26 cellular contexts compared by ENCODE assay signal in genomic region chr13:47144782-47145181, GRCh38.
"Had no signal": no experiment of that assay in that cellular context is flagged by ENCODE, and none has a peak within 500 bp of the region (broad histone marks: within the 10 kb centered on the region; RNA-seq: fewer than 3 reads in every experiment).

No MANE protein-coding gene starts in this region.

- H3K27me3 Mint-ChIP-seq: stimulated activated memory B cell treated with anti-CD40 and anti-IgM and Interleukin-4, amounts not matched to agents 10 μg/mL and 1 μg/mL and 100 μg/mL, for 72 hours had no signal

- H3K4me2 ChIP-seq: hepatocyte, neural progenitor cell, smooth muscle cell had no signal

- H3K36me3 ChIP-seq: gastroesophageal sphincter, heart left ventricle, left lung, neural progenitor cell, prostate gland, right atrium auricular region, thoracic aorta, tibial nerve, upper lobe of left lung had no signal

- DNase-seq: dorsolateral prefrontal cortex; effector CD4-positive, alpha-beta T cell; foreskin keratinocyte; heart left ventricle; left cardiac atrium; left lung; mesendoderm; midbrain; naive thymus-derived CD4-positive, alpha-beta T cell; stimulated activated CD4-positive, alpha-beta T cell treated with anti-CD3 and anti-CD28 coated beads, Interleukin-12 subunit alpha, Interleukin-12 subunit beta, amount 100 ng/mL, for 4 hours; stimulated activated CD4-positive, alpha-beta T cell treated with anti-CD3 and anti-CD28 coated beads, Interleukin-1b, Interleukin-23, amount 100 ng/mL, for 48 hours; stimulated activated CD4-positive, alpha-beta T cell treated with anti-CD3 and anti-CD28 coated beads, Interleukin-4, amount 100 ng/mL, for 4 hours; stimulated activated naive CD8-positive, alpha-beta T cell treated with anti-CD3 and anti-CD28 coated beads, Interleukin-15, Interleukin-2, amounts not matched to agents 100 U/mL and 50 U/mL, for 24 hours; upper lobe of left lung had no signal

- H3K9ac ChIP-seq: neural progenitor cell, parathyroid adenoma had no signal

- H3K9me3 Mint-ChIP-seq: naive thymus-derived CD4-positive, alpha-beta T cell; nephron; neural progenitor cell; stimulated activated memory B cell treated with anti-CD40 and anti-IgM and Interleukin-4, amounts not matched to agents 10 μg/mL and 1 μg/mL and 100 μg/mL, for 72 hours had no signal

- H3K27ac ChIP-seq: dorsolateral prefrontal cortex, foreskin keratinocyte, gastroesophageal sphincter, heart left ventricle, hepatocyte, left lung, neural progenitor cell, parathyroid adenoma, prostate gland, right atrium auricular region, thoracic aorta, tibial nerve, upper lobe of left lung had no signal

- H3K4me1 ChIP-seq: foreskin keratinocyte, gastroesophageal sphincter, heart left ventricle, left lung, parathyroid adenoma, prostate gland, right atrium auricular region, tibial nerve, upper lobe of left lung had no signal

- ATAC-seq: foreskin keratinocyte; gastroesophageal sphincter; heart left ventricle; left cardiac atrium; left lung; naive thymus-derived CD4-positive, alpha-beta T cell; sciatic nerve; stimulated activated memory B cell treated with anti-CD40 and anti-IgM and Interleukin-4, amounts not matched to agents 10 μg/mL and 1 μg/mL and 100 μg/mL, for 72 hours; stimulated activated naive CD8-positive, alpha-beta T cell treated with anti-CD3 and anti-CD28 coated beads, Interleukin-15, Interleukin-2, amounts not matched to agents 100 U/mL and 50 U/mL, for 24 hours had no signal

- H3K36me3 Mint-ChIP-seq: naive thymus-derived CD4-positive, alpha-beta T cell; neural progenitor cell; stimulated activated memory B cell treated with anti-CD40 and anti-IgM and Interleukin-4, amounts not matched to agents 10 μg/mL and 1 μg/mL and 100 μg/mL, for 72 hours had no signal

- H3K4me3 Mint-ChIP-seq: naive thymus-derived CD4-positive, alpha-beta T cell; nephron; neural progenitor cell; stimulated activated memory B cell treated with anti-CD40 and anti-IgM and Interleukin-4, amounts not matched to agents 10 μg/mL and 1 μg/mL and 100 μg/mL, for 72 hours had no signal

- H3K79me2 ChIP-seq: hepatocyte, parathyroid adenoma had no signal

- H3K4me3 ChIP-seq: dorsolateral prefrontal cortex, gastroesophageal sphincter, heart left ventricle, hepatocyte, left lung, neural progenitor cell, prostate gland, right atrium auricular region, smooth muscle cell, thoracic aorta, tibial nerve, upper lobe of left lung had no signal

- H3K9me3 ChIP-seq: gastroesophageal sphincter, heart left ventricle, left lung, prostate gland, right atrium auricular region, thoracic aorta, tibial nerve, upper lobe of left lung had no signal

- H2AFZ ChIP-seq: hepatocyte, neural progenitor cell, parathyroid adenoma had no signal

- H3K27ac Mint-ChIP-seq: naive thymus-derived CD4-positive, alpha-beta T cell; neural progenitor cell; stimulated activated memory B cell treated with anti-CD40 and anti-IgM and Interleukin-4, amounts not matched to agents 10 μg/mL and 1 μg/mL and 100 μg/mL, for 72 hours had no signal

- H3K27me3 ChIP-seq: dorsolateral prefrontal cortex, gastroesophageal sphincter, heart left ventricle, hepatocyte, left lung, neural progenitor cell, right atrium auricular region, tibial nerve, upper lobe of left lung had no signal
